1 cellular context compared by ENCODE assay signal in genomic region chr5:181114284-181114843, GRCh38.
TF ChIP-seq lines count a peak whose summit lies in the region.

No MANE protein-coding gene starts in this region.

TF ChIP-seq in K562, 482 proteins besides CTCF, POLR2A, EP300 and RAD21:
- TF ChIP-seq SRSF3 (IDR thresholded peaks at IDR 0.05; ENCODE audit: insufficient read depth, low read length) = no peak
- TF ChIP-seq ZNF668 (CRISPR knock-in tag; IDR thresholded peaks at IDR 0.05) = no peak
- no peak for TF ChIP-seq RFX7 (CRISPR knock-in tag; IDR thresholded peaks at IDR 0.05)
- TF ChIP-seq SAFB (IDR thresholded peaks at IDR 0.05; ENCODE audit: borderline replicate concordance, low read depth, low read length) = no peak
- TF ChIP-seq ZNF780A (CRISPR knock-in tag; IDR thresholded peaks at IDR 0.05) = no peak
